In the genomic region with DNA sequence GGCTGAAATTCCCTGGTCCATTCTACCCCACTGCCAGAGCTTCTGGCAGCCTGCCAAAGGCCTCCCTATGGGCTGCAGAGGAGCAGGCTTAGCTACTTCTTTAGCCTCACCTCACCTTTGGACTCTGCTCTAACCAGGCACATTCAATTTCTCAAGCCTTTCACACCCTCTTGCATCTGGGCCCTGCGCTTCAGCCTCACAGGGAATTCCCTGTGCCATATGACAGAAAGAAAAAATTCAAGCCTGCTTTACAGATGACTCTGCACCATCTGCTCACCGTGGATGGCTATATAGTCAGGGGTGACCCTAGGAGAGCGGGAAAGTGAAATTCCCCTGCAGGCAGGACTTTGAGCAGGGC, we compare ENCODE assay signal across 8 cellular contexts.
DNase-seq lines count a peak whose midpoint lies in the region; ATAC-seq and TF ChIP-seq lines count a peak whose summit lies in the region.

No MANE protein-coding gene starts in this region.

- H3K4me1 ChIP-seq in uterus = no peaks in the 10 kb centered on the region

- no peaks in the 10 kb centered on the region for H3K36me3 ChIP-seq in uterus

- H3K27ac ChIP-seq in uterus = no peak overlapping the region

- H3K9me3 Mint-ChIP-seq in glutamatergic neuron (ENCODE audit: unreplicated experiment) = peaks cover 35% of the 10 kb centered on the region

- H3K4me3 Mint-ChIP-seq in glutamatergic neuron (ENCODE audit: unreplicated experiment) = no peak overlapping the region

- intact Hi-C loops in uterus (cut with DNase I; ENCODE audit: low total_unique reads) = no loop called here

- no peak overlapping the region for H3K4me3 ChIP-seq in uterus

- ATAC-seq in GM19463 (IDR thresholded peaks at IDR 0.05; ENCODE audit: unreplicated experiment) (peak; percentile 80), GM19397 (IDR thresholded peaks at IDR 0.05; ENCODE audit: unreplicated experiment) (no peak), HG03469 (IDR thresholded peaks at IDR 0.05; ENCODE audit: unreplicated experiment) (no peak)

- H3K27ac Mint-ChIP-seq in glutamatergic neuron (ENCODE audit: unreplicated experiment) = peak overlapping the region; percentile 68

- TF ChIP-seq CTCF in glutamatergic neuron (IDR thresholded peaks at IDR 0.05; ENCODE audit: partially characterized antibody, unreplicated experiment) (no peak), uterus (IDR thresholded peaks at IDR 0.05) (no peak)

- no peaks in the 10 kb centered on the region for H3K27me3 ChIP-seq in uterus

- H3K9me3 ChIP-seq in uterus = peaks cover 0 to 6% of the 10 kb centered on the region in 2 donors

- H3K36me3 Mint-ChIP-seq in glutamatergic neuron (ENCODE audit: unreplicated experiment) = peaks cover 42% of the 10 kb centered on the region

- no peak for TF ChIP-seq POLR2A in uterus (IDR thresholded peaks at IDR 0.05)

- H3K27me3 Mint-ChIP-seq in glutamatergic neuron (ENCODE audit: unreplicated experiment) = peaks cover 7% of the 10 kb centered on the region

- H3K4me1 Mint-ChIP-seq in glutamatergic neuron (ENCODE audit: low read depth, unreplicated experiment) = peaks cover 29% of the 10 kb centered on the region

- DNase-seq in COLO668 (lab: John Stamatoyannopoulos, UW; ENCODE audit: unreplicated experiment) = peak; percentile 90
- DNase-seq in M059J (ENCODE audit: low read depth) = peak; percentile 64
- peak; percentile 74 for DNase-seq in glutamatergic neuron
- no peak for DNase-seq in SIG-M5 treated with dmso at 0.1 percent for 504 hours (lab: John Stamatoyannopoulos, UW; ENCODE audit: unreplicated experiment)
- no peak for DNase-seq in uterus

Comparison
In these comparisons a context has a peak if more than half of its experiments do, and no peak if none do; other contexts are left out.
1. DNase-seq: peak in COLO668 (single experiment), M059J (single experiment) and glutamatergic neuron (single experiment); none in SIG-M5 treated with dmso at 0.1 percent for 504 hours (single experiment) and uterus (0 of 2).